ENCODE assay signal across 23 cellular contexts in the genomic region with DNA sequence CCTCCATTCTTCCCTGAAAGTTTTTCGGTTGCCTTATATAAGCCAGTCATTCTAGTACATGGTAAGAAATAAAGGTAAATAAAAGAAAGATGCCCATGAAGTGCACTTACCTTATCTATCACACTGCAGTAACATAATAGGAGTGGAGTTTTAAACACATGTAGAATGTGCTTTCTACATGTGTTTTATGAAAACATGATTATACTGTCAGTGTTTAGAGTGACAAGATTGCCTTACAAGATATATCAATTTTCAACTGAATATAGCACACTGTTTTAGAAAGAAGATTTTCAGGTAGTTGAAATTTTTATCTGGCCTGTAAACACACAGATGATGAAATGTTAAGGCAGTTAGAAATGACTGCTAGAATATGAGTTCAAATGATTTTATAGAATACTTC.
"Had no signal": no experiment of that assay in that cellular context is flagged by ENCODE, and none has a peak within 500 bp of the region (broad histone marks: within the 10 kb centered on the region; RNA-seq: fewer than 3 reads in every experiment).

No MANE protein-coding gene starts in this region.

- DNase-seq: stimulated activated CD4-positive, alpha-beta T cell treated with anti-CD3 and anti-CD28 coated beads, Interleukin-2, amount 100 ng/mL, for 48 hours; stimulated activated CD4-positive, alpha-beta T cell treated with anti-CD3 and anti-CD28 coated beads, Interleukin-4, amount 100 ng/mL, for 1 hour; stimulated activated CD4-positive, alpha-beta T cell treated with anti-CD3 and anti-CD28 coated beads, Interleukin-4, amount 100 ng/mL, for 24 hours; stimulated activated CD4-positive, alpha-beta T cell treated with anti-CD3 and anti-CD28 coated beads, Interleukin-4, amount 100 ng/mL, for 4 hours; stimulated activated CD8-positive, alpha-beta memory T cell treated with anti-CD3 and anti-CD28 coated beads, Interleukin-4, amount 100 ng/mL, for 48 hours; stimulated activated naive B cell treated with anti-CD40 and anti-IgM and Interleukin-4, amounts not matched to agents 10 μg/mL and 1 μg/mL and 100 μg/mL, for 72 hours; stimulated activated naive CD4-positive, alpha-beta T cell; stimulated activated naive CD4-positive, alpha-beta T cell treated with Interleukin-2 at 50 U/mL for 16 hours; stimulated activated naive CD8-positive, alpha-beta T cell treated with anti-CD3 and anti-CD28 coated beads, Interleukin-15, amount 100 ng/mL, for 72 hours; stimulated activated naive CD8-positive, alpha-beta T cell treated with anti-CD3 and anti-CD28 coated beads, Interleukin-15, Interleukin-2, amounts not matched to agents 100 U/mL and 50 U/mL, for 24 hours; stomach; substantia nigra; testis; thyroid gland; tibial artery; transverse colon; trophoblast cell; upper lobe of left lung; upper lobe of right lung; uterus had no signal

- H3K4me3 ChIP-seq: stomach, testis, thoracic aorta, thyroid gland, tibial artery, tibial nerve, transverse colon, upper lobe of left lung, upper lobe of right lung, uterus, vagina had no signal

- H3K4me1 ChIP-seq: stomach, testis, thyroid gland, tibial nerve, transverse colon, upper lobe of left lung, upper lobe of right lung, uterus, vagina had no signal

- H3K27ac ChIP-seq: stomach, testis, thoracic aorta, thyroid gland, tibial artery, tibial nerve, transverse colon, upper lobe of left lung, upper lobe of right lung, uterus, vagina had no signal

- H3K27me3 ChIP-seq: stomach, testis, thyroid gland, tibial artery, tibial nerve, transverse colon, upper lobe of left lung, upper lobe of right lung, uterus, vagina had no signal

- H3K36me3 ChIP-seq: stomach, thoracic aorta, thyroid gland, tibial artery, tibial nerve, transverse colon, upper lobe of left lung, upper lobe of right lung, uterus, vagina had no signal

- H3K9me3 ChIP-seq: stomach, testis, thoracic aorta, thyroid gland, tibial artery, tibial nerve, transverse colon, upper lobe of left lung, upper lobe of right lung, uterus, vagina had no signal
